ENCODE assay signal across 12 cellular contexts in genomic region chr4:134628074-134628473, GRCh38.
"Had no signal": no experiment of that assay in that cellular context is flagged by ENCODE, and none has a peak within 500 bp of the region (broad histone marks: within the 10 kb centered on the region; RNA-seq: fewer than 3 reads in every experiment).

No MANE protein-coding gene starts in this region.

- H3K4me3 ChIP-seq: dorsolateral prefrontal cortex, gastrocnemius medialis, skin epidermis, tibial artery had no signal

- H3K27ac Mint-ChIP-seq: activated naive CD4-positive, alpha-beta T cell treated with anti-CD3 and anti-CD28 coated beads, Interleukin-2, amount 50 U/mL, for 72 hours; activated T-cell treated with anti-CD3 and anti-CD28 coated beads, Interleukin-2, amount 50 U/mL, for 24 hours; T-helper 2 cell treated with Interferon-gamma antibody and Interleukin-4, amounts not matched to agents 5 μg/mL and 100 μg/mL, for 36 hours had no signal

- H3K27ac ChIP-seq: dorsolateral prefrontal cortex, gastrocnemius medialis, skin epidermis, tibial artery had no signal

- DNase-seq: activated CD4-positive, alpha-beta T cell treated with anti-CD3 and anti-CD28 coated beads, Interleukin-2, amount 50 U/mL, for 4 hours; activated CD4-positive, CD25-positive, alpha-beta regulatory T cell treated with anti-CD3 and anti-CD28 coated beads, Interleukin-2, amount 50 U/mL, for 72 hours; activated effector memory CD4-positive, alpha-beta T cell treated with Interleukin-2 at 50 U/mL for 16 hours; activated T-cell treated with anti-CD3 and anti-CD28 coated beads, Interleukin-2, amount 50 U/mL, for 24 hours; dorsolateral prefrontal cortex; gastrocnemius medialis; left ventricle myocardium superior; tibial artery had no signal

- H3K9me3 Mint-ChIP-seq: neural crest cell; T-helper 2 cell treated with Interferon-gamma antibody and Interleukin-4, amounts not matched to agents 5 μg/mL and 100 μg/mL, for 36 hours had no signal

- H3K9me3 ChIP-seq: gastrocnemius medialis, tibial artery had no signal

- H3K36me3 ChIP-seq: gastrocnemius medialis, tibial artery had no signal

- H3K4me1 ChIP-seq: gastrocnemius medialis had no signal

- ATAC-seq: activated naive CD4-positive, alpha-beta T cell treated with anti-CD3 and anti-CD28 coated beads, Interleukin-2, amount 50 U/mL, for 72 hours; gastrocnemius medialis; left ventricle myocardium superior had no signal

- H3K27me3 ChIP-seq: dorsolateral prefrontal cortex, gastrocnemius medialis, tibial artery had no signal

- H3K27me3 Mint-ChIP-seq: activated T-cell treated with anti-CD3 and anti-CD28 coated beads, Interleukin-2, amount 50 U/mL, for 24 hours had no signal

- H3K4me3 Mint-ChIP-seq: activated T-cell treated with anti-CD3 and anti-CD28 coated beads, Interleukin-2, amount 50 U/mL, for 24 hours; neural crest cell; T-helper 2 cell treated with Interferon-gamma antibody and Interleukin-4, amounts not matched to agents 5 μg/mL and 100 μg/mL, for 36 hours had no signal
